In genomic region chr11:2362414-2362813, GRCh38 we compare ENCODE assay signal across 18 cellular contexts.
"Had no signal": no experiment of that assay in that cellular context is flagged by ENCODE, and none has a peak within 500 bp of the region (broad histone marks: within the 10 kb centered on the region; RNA-seq: fewer than 3 reads in every experiment).

No MANE protein-coding gene starts in this region.

- H3K27me3 Mint-ChIP-seq: effector memory CD8-positive, alpha-beta T cell; memory B cell; stimulated activated memory B cell treated with anti-CD40 and anti-IgM and Interleukin-4, amounts not matched to agents 10 μg/mL and 1 μg/mL and 100 μg/mL, for 72 hours had no signal

- H3K4me3 Mint-ChIP-seq: effector memory CD8-positive, alpha-beta T cell; immature natural killer cell; memory B cell; natural killer cell; stimulated activated memory B cell treated with anti-CD40 and anti-IgM and Interleukin-4, amounts not matched to agents 10 μg/mL and 1 μg/mL and 100 μg/mL, for 72 hours had no signal

- H3K9me3 Mint-ChIP-seq: effector memory CD8-positive, alpha-beta T cell; immature natural killer cell; memory B cell; natural killer cell; stimulated activated memory B cell treated with anti-CD40 and anti-IgM and Interleukin-4, amounts not matched to agents 10 μg/mL and 1 μg/mL and 100 μg/mL, for 72 hours had no signal

- H3K36me3 Mint-ChIP-seq: immature natural killer cell; memory B cell; natural killer cell; stimulated activated memory B cell treated with anti-CD40 and anti-IgM and Interleukin-4, amounts not matched to agents 10 μg/mL and 1 μg/mL and 100 μg/mL, for 72 hours had no signal

- DNase-seq: cerebellar nuclear complex; cortex of kidney; effector memory CD8-positive, alpha-beta T cell; erythroblast; hypothalamus; immature natural killer cell; islet precursor cell; kidney glomerular epithelial cell; left colon; left ventricle myocardium inferior; natural killer cell; sigmoid colon; stimulated activated CD4-positive, alpha-beta T cell treated with anti-CD3 and anti-CD28 coated beads, Interleukin-2, amount 100 ng/mL, for 24 hours; stimulated activated CD4-positive, alpha-beta T cell treated with anti-CD3 and anti-CD28 coated beads, Interleukin-4, amount 100 ng/mL, for 24 hours; stimulated activated naive CD8-positive, alpha-beta T cell treated with anti-CD3 and anti-CD28 coated beads, Interleukin-15, Interleukin-2, amounts not matched to agents 100 U/mL and 50 U/mL, for 24 hours; trophoblast cell had no signal

- ATAC-seq: effector memory CD8-positive, alpha-beta T cell; left colon; natural killer cell; stimulated activated memory B cell treated with anti-CD40 and anti-IgM and Interleukin-4, amounts not matched to agents 10 μg/mL and 1 μg/mL and 100 μg/mL, for 72 hours; stimulated activated naive CD8-positive, alpha-beta T cell treated with anti-CD3 and anti-CD28 coated beads, Interleukin-15, Interleukin-2, amounts not matched to agents 100 U/mL and 50 U/mL, for 24 hours had no signal

- H3K4me1 Mint-ChIP-seq: immature natural killer cell had no signal

- H3K27ac Mint-ChIP-seq: effector memory CD8-positive, alpha-beta T cell; immature natural killer cell; memory B cell; natural killer cell; stimulated activated memory B cell treated with anti-CD40 and anti-IgM and Interleukin-4, amounts not matched to agents 10 μg/mL and 1 μg/mL and 100 μg/mL, for 72 hours had no signal
